In the genomic region with DNA sequence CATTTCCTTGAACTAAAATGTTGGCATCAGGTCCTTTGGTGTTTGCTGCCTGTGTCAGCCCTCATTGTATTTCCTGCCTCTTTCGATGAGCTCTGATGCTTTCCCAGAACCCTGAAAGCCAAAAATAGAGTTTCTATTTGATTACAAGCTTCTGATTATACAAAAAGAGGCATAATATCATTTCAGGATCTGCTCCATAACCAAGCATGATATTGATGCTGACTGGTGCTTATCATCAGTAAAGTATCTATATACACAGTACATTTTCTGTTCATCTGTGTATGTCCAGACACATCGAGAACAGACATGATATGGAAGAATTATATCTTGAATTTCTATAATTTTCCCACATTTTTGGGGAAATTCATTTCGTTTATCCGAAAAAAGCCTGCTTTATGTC, we compare ENCODE assay signal across 1 cellular context.
TF ChIP-seq lines count a peak whose summit lies in the region.

No MANE protein-coding gene starts in this region.

TF ChIP-seq in SK-N-SH, 30 proteins besides CTCF, POLR2A, EP300 and RAD21 (continued from another document):
- no peak for TF ChIP-seq TEAD4 (IDR thresholded peaks at IDR 0.05; ENCODE audit: borderline replicate concordance, insufficient read depth)
- TF ChIP-seq, protein P1, sequence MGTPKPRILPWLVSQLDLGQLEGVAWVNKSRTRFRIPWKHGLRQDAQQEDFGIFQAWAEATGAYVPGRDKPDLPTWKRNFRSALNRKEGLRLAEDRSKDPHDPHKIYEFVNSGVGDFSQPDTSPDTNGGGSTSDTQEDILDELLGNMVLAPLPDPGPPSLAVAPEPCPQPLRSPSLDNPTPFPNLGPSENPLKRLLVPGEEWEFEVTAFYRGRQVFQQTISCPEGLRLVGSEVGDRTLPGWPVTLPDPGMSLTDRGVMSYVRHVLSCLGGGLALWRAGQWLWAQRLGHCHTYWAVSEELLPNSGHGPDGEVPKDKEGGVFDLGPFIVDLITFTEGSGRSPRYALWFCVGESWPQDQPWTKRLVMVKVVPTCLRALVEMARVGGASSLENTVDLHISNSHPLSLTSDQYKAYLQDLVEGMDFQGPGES (IDR thresholded peaks at IDR 0.05; ENCODE audit: low read depth, low read length) = no peak
- TF ChIP-seq SIN3A (IDR thresholded peaks at IDR 0.05; ENCODE audit: borderline replicate concordance, low read depth, low read length) = no peak
- peak; percentile 81 for TF ChIP-seq GATA2 (CRISPR knock-in tag; IDR thresholded peaks at IDR 0.05)
- no peak for TF ChIP-seq RFX5 (IDR thresholded peaks at IDR 0.05; ENCODE audit: low read length)
